In the genomic region with DNA sequence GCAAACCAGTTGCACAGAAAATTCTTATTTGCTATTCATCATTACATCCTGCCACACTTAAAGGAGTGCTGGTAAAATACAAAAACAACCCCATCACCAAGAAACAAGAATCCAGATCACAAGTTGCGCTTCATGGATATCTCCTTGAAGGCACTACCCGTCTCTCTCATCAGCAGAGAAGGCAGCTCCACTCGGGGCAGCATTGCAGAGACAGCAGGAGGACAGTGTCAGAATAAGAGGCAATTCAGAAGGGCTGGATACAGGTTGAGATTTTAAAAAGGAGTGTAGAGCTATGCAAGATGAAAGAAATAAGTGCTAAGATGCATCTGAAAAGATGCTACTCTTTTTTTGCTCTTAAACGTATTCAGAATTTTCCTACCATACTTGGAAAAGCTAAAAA, we compare ENCODE assay signal across 1 cellular context.
TF ChIP-seq lines count a peak whose summit lies in the region.

No MANE protein-coding gene starts in this region.

TF ChIP-seq in GM23338, 12 proteins besides CTCF, POLR2A, EP300 and RAD21:
- TF ChIP-seq, protein P1, sequence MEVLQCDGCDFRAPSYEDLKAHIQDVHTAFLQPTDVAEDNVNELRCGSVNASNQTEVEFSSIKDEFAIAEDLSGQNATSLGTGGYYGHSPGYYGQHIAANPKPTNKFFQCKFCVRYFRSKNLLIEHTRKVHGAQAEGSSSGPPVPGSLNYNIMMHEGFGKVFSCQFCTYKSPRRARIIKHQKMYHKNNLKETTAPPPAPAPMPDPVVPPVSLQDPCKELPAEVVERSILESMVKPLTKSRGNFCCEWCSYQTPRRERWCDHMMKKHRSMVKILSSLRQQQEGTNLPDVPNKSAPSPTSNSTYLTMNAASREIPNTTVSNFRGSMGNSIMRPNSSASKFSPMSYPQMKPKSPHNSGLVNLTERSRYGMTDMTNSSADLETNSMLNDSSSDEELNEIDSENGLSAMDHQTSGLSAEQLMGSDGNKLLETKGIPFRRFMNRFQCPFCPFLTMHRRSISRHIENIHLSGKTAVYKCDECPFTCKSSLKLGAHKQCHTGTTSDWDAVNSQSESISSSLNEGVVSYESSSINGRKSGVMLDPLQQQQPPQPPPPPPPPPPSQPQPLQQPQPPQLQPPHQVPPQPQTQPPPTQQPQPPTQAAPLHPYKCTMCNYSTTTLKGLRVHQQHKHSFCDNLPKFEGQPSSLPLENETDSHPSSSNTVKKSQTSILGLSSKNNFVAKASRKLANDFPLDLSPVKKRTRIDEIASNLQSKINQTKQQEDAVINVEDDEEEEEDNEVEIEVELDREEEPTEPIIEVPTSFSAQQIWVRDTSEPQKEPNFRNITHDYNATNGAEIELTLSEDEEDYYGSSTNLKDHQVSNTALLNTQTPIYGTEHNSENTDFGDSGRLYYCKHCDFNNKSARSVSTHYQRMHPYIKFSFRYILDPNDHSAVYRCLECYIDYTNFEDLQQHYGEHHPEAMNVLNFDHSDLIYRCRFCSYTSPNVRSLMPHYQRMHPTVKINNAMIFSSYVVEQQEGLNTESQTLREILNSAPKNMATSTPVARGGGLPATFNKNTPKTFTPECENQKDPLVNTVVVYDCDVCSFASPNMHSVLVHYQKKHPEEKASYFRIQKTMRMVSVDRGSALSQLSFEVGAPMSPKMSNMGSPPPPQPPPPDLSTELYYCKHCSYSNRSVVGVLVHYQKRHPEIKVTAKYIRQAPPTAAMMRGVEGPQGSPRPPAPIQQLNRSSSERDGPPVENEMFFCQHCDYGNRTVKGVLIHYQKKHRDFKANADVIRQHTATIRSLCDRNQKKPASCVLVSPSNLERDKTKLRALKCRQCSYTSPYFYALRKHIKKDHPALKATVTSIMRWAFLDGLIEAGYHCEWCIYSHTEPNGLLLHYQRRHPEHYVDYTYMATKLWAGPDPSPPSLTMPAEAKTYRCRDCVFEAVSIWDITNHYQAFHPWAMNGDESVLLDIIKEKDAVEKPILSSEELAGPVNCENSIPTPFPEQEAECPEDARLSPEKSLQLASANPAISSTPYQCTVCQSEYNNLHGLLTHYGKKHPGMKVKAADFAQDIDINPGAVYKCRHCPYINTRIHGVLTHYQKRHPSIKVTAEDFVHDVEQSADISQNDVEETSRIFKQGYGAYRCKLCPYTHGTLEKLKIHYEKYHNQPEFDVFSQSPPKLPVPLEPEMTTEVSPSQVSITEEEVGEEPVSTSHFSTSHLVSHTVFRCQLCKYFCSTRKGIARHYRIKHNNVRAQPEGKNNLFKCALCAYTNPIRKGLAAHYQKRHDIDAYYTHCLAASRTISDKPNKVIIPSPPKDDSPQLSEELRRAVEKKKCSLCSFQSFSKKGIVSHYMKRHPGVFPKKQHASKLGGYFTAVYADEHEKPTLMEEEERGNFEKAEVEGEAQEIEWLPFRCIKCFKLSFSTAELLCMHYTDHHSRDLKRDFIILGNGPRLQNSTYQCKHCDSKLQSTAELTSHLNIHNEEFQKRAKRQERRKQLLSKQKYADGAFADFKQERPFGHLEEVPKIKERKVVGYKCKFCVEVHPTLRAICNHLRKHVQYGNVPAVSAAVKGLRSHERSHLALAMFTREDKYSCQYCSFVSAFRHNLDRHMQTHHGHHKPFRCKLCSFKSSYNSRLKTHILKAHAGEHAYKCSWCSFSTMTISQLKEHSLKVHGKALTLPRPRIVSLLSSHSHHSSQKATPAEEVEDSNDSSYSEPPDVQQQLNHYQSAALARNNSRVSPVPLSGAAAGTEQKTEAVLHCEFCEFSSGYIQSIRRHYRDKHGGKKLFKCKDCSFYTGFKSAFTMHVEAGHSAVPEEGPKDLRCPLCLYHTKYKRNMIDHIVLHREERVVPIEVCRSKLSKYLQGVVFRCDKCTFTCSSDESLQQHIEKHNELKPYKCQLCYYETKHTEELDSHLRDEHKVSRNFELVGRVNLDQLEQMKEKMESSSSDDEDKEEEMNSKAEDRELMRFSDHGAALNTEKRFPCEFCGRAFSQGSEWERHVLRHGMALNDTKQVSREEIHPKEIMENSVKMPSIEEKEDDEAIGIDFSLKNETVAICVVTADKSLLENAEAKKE (CRISPR knock-in tag; IDR thresholded peaks at IDR 0.05), result peak; percentile 54; the same call in 1 of the 2 replicates
- TF ChIP-seq ZNF114 (CRISPR knock-in tag; IDR thresholded peaks at IDR 0.05), result no peak
